In the genomic region with DNA sequence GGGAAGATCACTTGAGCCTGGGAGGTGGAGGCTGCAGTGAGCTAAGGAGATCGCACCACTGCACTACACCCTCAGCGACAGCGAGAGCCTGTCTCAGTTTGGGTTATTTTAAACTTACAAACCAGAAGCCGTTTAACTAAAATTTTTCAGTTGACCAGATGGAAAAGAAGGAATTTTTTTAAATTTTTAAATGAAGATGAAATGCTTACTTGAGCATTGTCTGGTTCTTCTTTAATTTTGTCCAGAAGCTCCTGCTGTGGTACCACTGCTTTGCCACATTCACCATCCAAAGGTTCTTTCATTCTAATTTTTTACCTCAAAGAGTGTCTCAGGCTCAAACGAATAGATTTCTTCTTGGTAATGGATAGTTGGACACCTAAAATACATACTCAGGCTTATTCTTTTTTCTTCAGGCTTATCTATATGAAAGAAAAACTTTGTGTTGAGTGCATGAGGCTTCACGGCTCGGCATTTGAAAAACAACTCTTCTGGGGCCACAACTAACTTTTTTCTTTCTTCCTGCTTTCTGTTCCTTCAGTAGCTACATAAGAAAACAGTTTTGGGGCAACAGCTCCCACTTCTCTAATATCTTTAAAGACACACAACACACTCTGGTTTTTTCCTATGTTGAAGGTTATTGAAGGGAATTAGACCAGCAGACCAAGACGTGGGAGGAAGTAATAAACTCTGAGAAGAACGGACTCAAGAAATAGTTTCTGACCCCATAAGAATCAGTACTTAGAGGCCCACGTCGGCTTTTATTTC, we compare ENCODE assay signal across 8 cellular contexts. TPM values are rescaled to one million over a fixed set of nuclear protein-coding genes. Genes with fewer than 3 reads are reported as not detected.
DNase-seq lines count a peak whose midpoint lies in the region; ATAC-seq, FAIRE-seq and TF ChIP-seq lines count a peak whose summit lies in the region.

No MANE protein-coding gene starts in this region.

- ATAC-seq in HepG2, result no peak
- no peak for ATAC-seq in HG02840 (IDR thresholded peaks at IDR 0.05; ENCODE audit: low FRiP score, unreplicated experiment)
- ATAC-seq in GM21723 (IDR thresholded peaks at IDR 0.05; ENCODE audit: unreplicated experiment), result no peak
- no peak for ATAC-seq in HG02763 (IDR thresholded peaks at IDR 0.05; ENCODE audit: unreplicated experiment)

- H3K9ac ChIP-seq in HepG2 (ENCODE audit: insufficient read depth, low read depth, low read length), result peak overlapping the region; percentile 86

- no peaks in the 10 kb centered on the region for H3K9me3 ChIP-seq in BE2C
- peaks cover 11% of the 10 kb centered on the region for H3K9me3 ChIP-seq in HepG2 (ENCODE audit: low read length)
- peaks cover 0 to 11% (median 0%) of the 10 kb centered on the region in 4 donors for H3K9me3 ChIP-seq in tibial nerve

- in situ Hi-C loops in astrocyte of the cerebellum (cut with HindIII; ENCODE audit: low sequenced_read_pairs), result no loop called here
- in situ Hi-C loops in HepG2 (cut with HindIII; ENCODE audit: extremely low pct_ligation_motif_present, low pct_unique_long_range_greater_than_20kb), result no loop called here

- peak overlapping the region; percentile 96 to 100 (median 100) for H3K4me3 Mint-ChIP-seq in IgD-negative memory B cell

- no peak for TF ChIP-seq EP300 in HepG2 (IDR thresholded peaks at IDR 0.05; ENCODE audit: low read depth in 2 of 2, low read length in 2 of 2)
- no peak for TF ChIP-seq EP300 in HepG2 (CRISPR knock-in tag; IDR thresholded peaks at IDR 0.05; ENCODE audit: borderline replicate concordance)
- no peak for TF ChIP-seq EP300 in tibial nerve (IDR thresholded peaks at IDR 0.05)

- H3K79me2 ChIP-seq in HepG2 (ENCODE audit: insufficient read depth, low read length), result peaks cover 12% of the 10 kb centered on the region

- CTCF ChIA-PET in HepG2 (lab: Yijun Ruan, JAX; ENCODE audit: low intra/inter-chr PET ratio, low total read pairs), result no interaction called here

- H3K36me3 ChIP-seq in BE2C, result no peaks in the 10 kb centered on the region
- H3K36me3 ChIP-seq in HepG2 (replicated peaks in 1 of 2; ENCODE audit: control insufficient read depth in 1 of 2, insufficient read depth in 2 of 2, low read length in 2 of 2), result peaks cover 0 to 9% of the 10 kb centered on the region in 2 experiments; a peak in 2 of 5 replicates
- H3K36me3 ChIP-seq in tibial nerve, result peaks cover 0 to 15% (median 0%) of the 10 kb centered on the region in 3 donors

- H3K27me3 Mint-ChIP-seq in IgD-negative memory B cell, result no peaks in the 10 kb centered on the region

- H3K9me3 Mint-ChIP-seq in IgD-negative memory B cell, result peaks cover 4 to 5% (median 4%) of the 10 kb centered on the region in 3 donors

- peaks cover 13% of the 10 kb centered on the region for H3K36me3 Mint-ChIP-seq in IgD-negative memory B cell

- H3K4me1 Mint-ChIP-seq in IgD-negative memory B cell, result peaks cover 22 to 36% (median 31%) of the 10 kb centered on the region in 3 donors

- peak overlapping the region; percentile 75 for H3K4me2 ChIP-seq in HepG2 (ENCODE audit: low read depth, low read length)

- no peak for TF ChIP-seq POLR2A in HepG2 (IDR thresholded peaks at IDR 0.05; ENCODE audit: insufficient read depth in 1 of 2, low read depth in 2 of 2, low read length in 2 of 2)
- TF ChIP-seq POLR2A in tibial nerve (IDR thresholded peaks at IDR 0.05), result no peak

- POLR2A ChIA-PET in HepG2 (lab: Yijun Ruan, JAX), result interaction anchor here (1.0 to 3.5 kb wide), 6 partner anchors 12 to 238 kb away, joined by 3 to 15 read pairs (median 6); a partner anchor contains a TSS

- TF ChIP-seq CTCF in BE2C (IDR thresholded peaks at IDR 0.05; ENCODE audit: low read depth, low read length) (no peak), astrocyte of the cerebellum (IDR thresholded peaks at IDR 0.05; ENCODE audit: low read depth, low read length, missing control alignments) (no peak), HepG2 (CRISPR knock-in tag; IDR thresholded peaks at IDR 0.05) (no peak), tibial nerve (IDR thresholded peaks at IDR 0.05) (no peak)

- no peaks in the 10 kb centered on the region for H3K27me3 ChIP-seq in BE2C
- H3K27me3 ChIP-seq in HepG2 (ENCODE audit: control insufficient read depth in 1 of 2, insufficient read depth in 2 of 2, low read length in 2 of 2), result no peaks in the 10 kb centered on the region; a peak in 1 of 5 replicates
- H3K27me3 ChIP-seq in tibial nerve, result no peaks in the 10 kb centered on the region

- H3K27ac Mint-ChIP-seq in IgD-negative memory B cell, result peak overlapping the region; percentile 92 to 99 (median 94)

- H3K4me3 ChIP-seq in BE2C (ENCODE audit: low read depth, low read length), result peak overlapping the region; percentile 80
- peak overlapping the region; percentile 73 for H3K4me3 ChIP-seq in astrocyte of the cerebellum (ENCODE audit: low read depth, low read length)
- H3K4me3 ChIP-seq in HepG2 (replicated peaks in 1 of 3; ENCODE audit: insufficient read depth in 1 of 3, low read depth in 2 of 3, low read length in 3 of 3), result peak overlapping the region; percentile 81 to 86 (median 84)
- peak overlapping the region; percentile 42 to 78 (median 74) for H3K4me3 ChIP-seq in tibial nerve

- no TSS peak for BruUV-seq in HepG2 (replicated peaks; lab: Mats Ljungman, UMichigan)

- FAIRE-seq in HepG2 (lab: Jason Lieb, UNC), result no peak

- no peaks in the 10 kb centered on the region for H3K4me1 ChIP-seq in BE2C
- H3K4me1 ChIP-seq in HepG2 (ENCODE audit: insufficient read depth, low read length), result peaks cover 12% of the 10 kb centered on the region
- peaks cover 0 to 31% (median 10%) of the 10 kb centered on the region in 4 donors for H3K4me1 ChIP-seq in tibial nerve

- no peaks in the 10 kb centered on the region for H4K20me1 ChIP-seq in HepG2 (ENCODE audit: insufficient read depth, low read length)

- DNase-seq in BE2C (no peak), astrocyte of the cerebellum (ENCODE audit: low read depth) (no peak), HepG2 (ENCODE audit: low spot score) (no peak), tibial nerve (ENCODE audit: low spot score in 2 of 2) (peak in 1 of 2 donors; percentile 18)

- no peak for TF ChIP-seq RAD21 in HepG2 (CRISPR knock-in tag; IDR thresholded peaks at IDR 0.05)

- H3K27ac ChIP-seq in HepG2 (ENCODE audit: extremely low read length, insufficient read depth, low read length) (peak overlapping the region; percentile 71), tibial nerve (peak overlapping the region in 3 of 4 donors; percentile 88 to 92 (median 90))

- intact Hi-C loops in HepG2 (cut with micrococcal nuclease; ENCODE audit: unreplicated experiment), result loop anchor here (5.0 kb wide), 2 partner anchors 43 to 162 kb away; a partner anchor contains a TSS

- WGBS in HepG2 (ENCODE audit: low lambda C conversion rate), result 30% methylated on average over 11 of the region's 11 CpGs
- WGBS in tibial nerve, 2 donors, result 37 to 41% methylated on average over 11 of the region's 11 CpGs

- H2AFZ ChIP-seq in HepG2 (ENCODE audit: low read length), result no peak overlapping the region

RNA-seq across cellular contexts. Expression of a gene that starts 1.2 kb away (rescaled TPM):
- polyA plus RNA-seq in BE2C (2012; ENCODE audit: insufficient read depth, insufficient read length, low read depth), result 6.1 TPM
- polyA plus RNA-seq in IgD-negative memory B cell, result 11.3 TPM
- total RNA-seq in HepG2 (2016; rRNA removed; fragmentation: Illumina TruSeq; extraction: Trizol), result 8.5 and 10.3 TPM in 2 replicates
- 2.2 and 2.5 TPM in 2 replicates for total RNA-seq in HepG2 (2016; cell fraction: cytosol; rRNA removed; fragmentation: Illumina TruSeq; extraction: Trizol; ENCODE audit: low read depth)
- total RNA-seq in HepG2 (2016; cell fraction: insoluble cytoplasmic fraction; rRNA removed; fragmentation: Illumina TruSeq; extraction: Trizol), result 9.8 TPM in 2 replicates
- total RNA-seq in HepG2 (2016; cell fraction: membrane; rRNA removed; fragmentation: Illumina TruSeq; extraction: Trizol), result 5.7 and 6.8 TPM in 2 replicates
- 13.6 and 17.6 TPM in 2 replicates for total RNA-seq in HepG2 (2016; cell fraction: nucleus; rRNA removed; fragmentation: Illumina TruSeq; extraction: Trizol)
- polyA plus RNA-seq in HepG2 (2011; rRNA removed), result 9.4 and 10.2 TPM in 2 replicates
- 2.0 and 2.9 TPM in 2 replicates for polyA plus RNA-seq in HepG2 (2011; cell fraction: cytosol; rRNA removed)
- 18.1 and 19.2 TPM in 2 replicates for polyA plus RNA-seq in HepG2 (2011; cell fraction: nucleus; rRNA removed)
- 5.6 and 7.6 TPM in 2 replicates for polyA plus RNA-seq in HepG2 (2012)
- polyA plus RNA-seq in HepG2 (2016; cell fraction: cytosol; fragmentation: Illumina TruSeq; extraction: Trizol; ENCODE audit: low read depth), result 0.80 and 0.97 TPM in 2 replicates
- 9.6 and 11.3 TPM in 2 replicates for polyA plus RNA-seq in HepG2 (2016; cell fraction: insoluble cytoplasmic fraction; fragmentation: Illumina TruSeq; extraction: Trizol; ENCODE audit: low read depth)
- 2.5 and 2.9 TPM in 2 replicates for polyA plus RNA-seq in HepG2 (2016; cell fraction: membrane; fragmentation: Illumina TruSeq; extraction: Trizol; ENCODE audit: low read depth)
- 19.8 and 21.8 TPM in 2 replicates for polyA plus RNA-seq in HepG2 (2016; cell fraction: nucleus; fragmentation: Illumina TruSeq; extraction: Trizol; ENCODE audit: insufficient read depth, low read depth)
- 23.2 and 29.3 TPM in 2 replicates for polyA minus RNA-seq in HepG2 (2011; rRNA and poly(A)+ RNA removed; ENCODE audit: low replicate concordance)
- polyA minus RNA-seq in HepG2 (2011; cell fraction: cytosol; rRNA and poly(A)+ RNA removed), result 1.6 and 3.4 TPM in 2 replicates
- 33.5 and 37.8 TPM in 2 replicates for polyA minus RNA-seq in HepG2 (2011; cell fraction: nucleus; rRNA and poly(A)+ RNA removed)
- total RNA-seq in tibial nerve, result 10 to 100 TPM; 14.7 to 21.4 (median 17.4) TPM

RNA-seq across cellular contexts. Expression of a gene that starts 45.4 kb away (rescaled TPM):
- polyA plus RNA-seq in BE2C (2012; ENCODE audit: insufficient read depth, insufficient read length, low read depth), result 2.6 TPM
- polyA plus RNA-seq in IgD-negative memory B cell (70.7 TPM), HepG2 (2011; rRNA removed) (23.3 and 26.0 TPM in 2 replicates)
- total RNA-seq in HepG2 (2016; rRNA removed; fragmentation: Illumina TruSeq; extraction: Trizol) (4.5 and 11.5 TPM in 2 replicates), tibial nerve (10 to 100 TPM; 42.9 to 66.5 (median 62.2) TPM)
- 2.0 and 3.1 TPM in 2 replicates for total RNA-seq in HepG2 (2016; cell fraction: cytosol; rRNA removed; fragmentation: Illumina TruSeq; extraction: Trizol; ENCODE audit: low read depth)
- 6.1 and 11.1 TPM in 2 replicates for total RNA-seq in HepG2 (2016; cell fraction: insoluble cytoplasmic fraction; rRNA removed; fragmentation: Illumina TruSeq; extraction: Trizol)
- total RNA-seq in HepG2 (2016; cell fraction: membrane; rRNA removed; fragmentation: Illumina TruSeq; extraction: Trizol), result 3.0 and 3.3 TPM in 2 replicates
- 12.0 and 13.3 TPM in 2 replicates for total RNA-seq in HepG2 (2016; cell fraction: nucleus; rRNA removed; fragmentation: Illumina TruSeq; extraction: Trizol)
- 21.2 and 28.1 TPM in 2 replicates for polyA plus RNA-seq in HepG2 (2011; cell fraction: cytosol; rRNA removed)
- polyA plus RNA-seq in HepG2 (2011; cell fraction: nucleus; rRNA removed), result 4.7 and 5.7 TPM in 2 replicates
- polyA plus RNA-seq in HepG2 (2012), result 12.2 and 14.7 TPM in 2 replicates
- polyA plus RNA-seq in HepG2 (2016; cell fraction: cytosol; fragmentation: Illumina TruSeq; extraction: Trizol; ENCODE audit: low read depth), result 2.8 TPM in 2 replicates
- polyA plus RNA-seq in HepG2 (2016; cell fraction: insoluble cytoplasmic fraction; fragmentation: Illumina TruSeq; extraction: Trizol; ENCODE audit: low read depth), result 6.6 and 6.7 TPM in 2 replicates
- polyA plus RNA-seq in HepG2 (2016; cell fraction: membrane; fragmentation: Illumina TruSeq; extraction: Trizol; ENCODE audit: low read depth), result 3.2 and 3.3 TPM in 2 replicates
- polyA plus RNA-seq in HepG2 (2016; cell fraction: nucleus; fragmentation: Illumina TruSeq; extraction: Trizol; ENCODE audit: insufficient read depth, low read depth), result 22.1 and 24.6 TPM in 2 replicates
- 16.7 and 19.9 TPM in 2 replicates for polyA minus RNA-seq in HepG2 (2011; rRNA and poly(A)+ RNA removed; ENCODE audit: low replicate concordance)
- 3.9 and 4.2 TPM in 2 replicates for polyA minus RNA-seq in HepG2 (2011; cell fraction: cytosol; rRNA and poly(A)+ RNA removed)
- 2.2 and 4.2 TPM in 2 replicates for polyA minus RNA-seq in HepG2 (2011; cell fraction: nucleus; rRNA and poly(A)+ RNA removed)

RNA-seq across cellular contexts. Expression of a gene that starts 48.7 kb away (rescaled TPM):
- polyA plus RNA-seq in BE2C (2012; ENCODE audit: insufficient read depth, insufficient read length, low read depth), result 1.8 TPM
- polyA plus RNA-seq in IgD-negative memory B cell (17.2 TPM), HepG2 (2011; rRNA removed) (8.5 and 10.0 TPM in 2 replicates)
- total RNA-seq in HepG2 (2016; rRNA removed; fragmentation: Illumina TruSeq; extraction: Trizol) (16.2 and 22.8 TPM in 2 replicates), tibial nerve (10 to 100 TPM; 10.5 to 17.4 (median 13.4) TPM)
- 26.4 and 28.7 TPM in 2 replicates for total RNA-seq in HepG2 (2016; cell fraction: cytosol; rRNA removed; fragmentation: Illumina TruSeq; extraction: Trizol; ENCODE audit: low read depth)
- total RNA-seq in HepG2 (2016; cell fraction: insoluble cytoplasmic fraction; rRNA removed; fragmentation: Illumina TruSeq; extraction: Trizol), result 16.4 and 24.0 TPM in 2 replicates
- 14.5 and 14.6 TPM in 2 replicates for total RNA-seq in HepG2 (2016; cell fraction: membrane; rRNA removed; fragmentation: Illumina TruSeq; extraction: Trizol)
- 13.6 and 17.9 TPM in 2 replicates for total RNA-seq in HepG2 (2016; cell fraction: nucleus; rRNA removed; fragmentation: Illumina TruSeq; extraction: Trizol)
- 2.8 and 3.6 TPM in 2 replicates for polyA plus RNA-seq in HepG2 (2011; cell fraction: cytosol; rRNA removed)
- polyA plus RNA-seq in HepG2 (2011; cell fraction: nucleus; rRNA removed), result 7.3 and 9.6 TPM in 2 replicates
- polyA plus RNA-seq in HepG2 (2012), result 2.9 and 5.4 TPM in 2 replicates
- polyA plus RNA-seq in HepG2 (2016; cell fraction: cytosol; fragmentation: Illumina TruSeq; extraction: Trizol; ENCODE audit: low read depth), result 0.18 and 0.41 TPM in 2 replicates
- 8.4 and 8.8 TPM in 2 replicates for polyA plus RNA-seq in HepG2 (2016; cell fraction: insoluble cytoplasmic fraction; fragmentation: Illumina TruSeq; extraction: Trizol; ENCODE audit: low read depth)
- polyA plus RNA-seq in HepG2 (2016; cell fraction: membrane; fragmentation: Illumina TruSeq; extraction: Trizol; ENCODE audit: low read depth), result 1.1 TPM in 2 replicates
- 18.2 and 21.2 TPM in 2 replicates for polyA plus RNA-seq in HepG2 (2016; cell fraction: nucleus; fragmentation: Illumina TruSeq; extraction: Trizol; ENCODE audit: insufficient read depth, low read depth)
- polyA minus RNA-seq in HepG2 (2011; rRNA and poly(A)+ RNA removed; ENCODE audit: low replicate concordance), result 11.9 and 27.4 TPM in 2 replicates
- 7.4 and 9.1 TPM in 2 replicates for polyA minus RNA-seq in HepG2 (2011; cell fraction: cytosol; rRNA and poly(A)+ RNA removed)
- 18.0 and 22.3 TPM in 2 replicates for polyA minus RNA-seq in HepG2 (2011; cell fraction: nucleus; rRNA and poly(A)+ RNA removed)
